8 cellular contexts compared by ENCODE assay signal in the genomic region with DNA sequence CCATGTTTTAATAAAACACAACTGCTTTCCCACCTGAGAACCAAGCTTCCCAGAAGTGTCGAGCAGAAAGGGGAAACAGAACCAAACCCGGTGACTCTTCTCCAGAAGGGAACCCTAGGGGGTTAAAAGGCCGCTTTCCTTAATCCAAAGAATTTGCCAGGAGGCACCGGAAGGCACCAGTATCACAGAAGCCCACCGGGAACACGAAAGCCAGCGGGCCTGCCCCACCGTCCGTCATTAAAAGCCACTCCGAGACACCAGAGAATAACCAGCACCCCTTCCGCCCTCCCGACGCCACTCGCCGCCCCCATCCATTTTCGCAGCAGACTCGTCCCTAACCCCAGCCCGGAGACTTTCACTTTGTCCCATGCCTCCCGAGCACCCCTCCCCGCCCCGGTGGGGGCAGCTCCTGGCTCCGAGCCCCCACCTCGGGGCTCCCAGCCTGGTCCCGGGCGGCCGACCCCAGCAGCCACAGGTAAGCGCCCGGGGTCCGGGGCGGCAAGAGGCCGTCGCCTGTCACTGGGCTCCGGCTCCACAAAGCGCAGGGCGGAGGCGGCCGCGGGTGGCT.
A peak's percentile ranks its signal among the peaks of the same experiment; 100 is the strongest.
DNase-seq lines count a peak whose midpoint lies in the region; ATAC-seq and TF ChIP-seq lines count a peak whose summit lies in the region.

No MANE protein-coding gene starts in this region.

- no peak for TF ChIP-seq CTCF in natural killer cell (IDR thresholded peaks at IDR 0.05)

- H3K27ac ChIP-seq in BLaER1 (peak overlapping the region; percentile 78), epithelial cell of prostate (peak overlapping the region; percentile 90), aorta (ENCODE audit: low read depth in 1 of 2, low read length in 2 of 2) (peak overlapping the region; percentile 88 to 97)

- H3K4me1 ChIP-seq in BLaER1 (peaks cover 85% of the 10 kb centered on the region), aorta (ENCODE audit: control insufficient read depth in 1 of 2, insufficient read depth in 2 of 2, low read length in 2 of 2) (peaks cover 0 to 5% of the 10 kb centered on the region in 2 donors)

- H3K27me3 ChIP-seq in BLaER1 (no peaks in the 10 kb centered on the region), aorta (ENCODE audit: control insufficient read depth in 1 of 2, insufficient read depth in 2 of 2, low read length in 1 of 2) (no peaks in the 10 kb centered on the region)

- H3K4me3 Mint-ChIP-seq in natural killer cell, result no peak overlapping the region

- H4K20me1 ChIP-seq in BLaER1, result peaks cover 97% of the 10 kb centered on the region

- peaks cover 35 to 48% of the 10 kb centered on the region in 2 donors for H3K4me1 Mint-ChIP-seq in natural killer cell

- peak overlapping the region; percentile 97 for H3K4me2 ChIP-seq in BLaER1

- peak overlapping the region; percentile 81 for H3K9ac ChIP-seq in BLaER1

- H3K36me3 Mint-ChIP-seq in natural killer cell, result no peaks in the 10 kb centered on the region

- peaks cover 29% of the 10 kb centered on the region for H3K36me3 ChIP-seq in BLaER1
- H3K36me3 ChIP-seq in aorta (ENCODE audit: control insufficient read depth in 1 of 2, insufficient read depth in 2 of 2, low read length in 1 of 2), result peaks cover 0 to 2% of the 10 kb centered on the region in 2 donors

- H3K4me3 ChIP-seq in BLaER1 (peak overlapping the region; percentile 81), aorta (ENCODE audit: low read length in 2 of 2) (peak overlapping the region; percentile 88 to 95)

- no peaks in the 10 kb centered on the region for H3K9me3 ChIP-seq in BLaER1
- H3K9me3 ChIP-seq in aorta (ENCODE audit: control insufficient read depth, low read length), result no peaks in the 10 kb centered on the region

- peak; percentile 37 for DNase-seq in HPDE6-E6E7 (ENCODE audit: extremely low spot score)
- DNase-seq in activated CD4-positive, alpha-beta T cell treated with anti-CD3 and anti-CD28 coated beads, Interleukin-2, amount 50 U/mL, for 48 hours, result peak; percentile 46 to 50
- DNase-seq in epithelial cell of prostate (ENCODE audit: low read depth, low spot score), result no peak
- DNase-seq in natural killer cell, result peak; percentile 44
- DNase-seq in aorta, result peak; percentile 63 to 84
- no peak for DNase-seq in NK-92 treated with Interleukin-12 subunit alpha and Interleukin-12 subunit beta, amount 100 ng/mL, for 24 hours (lab: John Stamatoyannopoulos, UW)
- no peak for DNase-seq in MV-4-11 (lab: John Stamatoyannopoulos, UW)

- ATAC-seq in natural killer cell, result peak; percentile 36 to 42 (median 40)
- ATAC-seq in aorta (ENCODE audit: low FRiP score), result peak; percentile 20

- no peak overlapping the region for H3K27ac Mint-ChIP-seq in natural killer cell

- H3K9me3 Mint-ChIP-seq in natural killer cell, result no peaks in the 10 kb centered on the region

- H3K27me3 Mint-ChIP-seq in natural killer cell (ENCODE audit: low read depth in 2 of 2), result peaks cover 8 to 12% of the 10 kb centered on the region in 2 donors

- intact Hi-C loops in natural killer cell (cut with micrococcal nuclease) (loop anchor here (5.0 to 10.0 kb wide), 2 partner anchors 46 to 52 kb away; no protein-coding TSS in a partner anchor), aorta (cut with DNase I) (loop anchor here in 1 of 2 donors (5.0 to 10.0 kb wide), 3 partner anchors 51 to 282 kb away; no protein-coding TSS in a partner anchor)

- WGBS in aorta, 2 donors, result 0 to 1% methylated on average over 38 of the region's 38 CpGs

Comparison
In these comparisons a context has a peak if more than half of its experiments do, and no peak if none do; other contexts are left out.
1. DNase-seq: peak in HPDE6-E6E7 (single experiment), activated CD4-positive, alpha-beta T cell treated with anti-CD3 and anti-CD28 coated beads, Interleukin-2, amount 50 U/mL, for 48 hours (2 of 2), natural killer cell (single experiment) and aorta (2 of 2); none in epithelial cell of prostate (single experiment), NK-92 treated with Interleukin-12 subunit alpha and Interleukin-12 subunit beta, amount 100 ng/mL, for 24 hours (single experiment) and MV-4-11 (single experiment).
2. Peak in every context shown above with its lines, with median percentiles within 50 percentile points of each other: H3K27ac ChIP-seq.